Comparison of ENCODE assay signal across 8 cellular contexts in genomic region chr3:33113772-33114621, GRCh38. TPM values are rescaled to one million over a fixed set of nuclear protein-coding genes. Genes with fewer than 3 reads are reported as not detected.
A peak's percentile ranks its signal among the peaks of the same experiment; 100 is the strongest.
DNase-seq lines count a peak whose midpoint lies in the region; ATAC-seq and TF ChIP-seq lines count a peak whose summit lies in the region.

CRTAP (plus strand) TSS chr3:33114014; CDS start chr3:33114078, 64 bp downstream.

- peaks cover 23% of the 10 kb centered on the region for H3K79me2 ChIP-seq in DOHH2 (ENCODE audit: control insufficient read depth, low read length)

- peak; percentile 83 for DNase-seq in Jurkat, Clone E6-1 (ENCODE audit: low read depth, low spot score)
- DNase-seq in SHP77 (lab: John Stamatoyannopoulos, UW) (peak; percentile 64 to 80), fibroblast of the aortic adventitia (ENCODE audit: low read depth) (peak; percentile 96), nephron progenitor cell (peak; percentile 93)
- DNase-seq in activated effector memory CD4-positive, alpha-beta T cell treated with Interleukin-2 at 50 U/mL for 16 hours = peak; percentile 87

- H3K36me3 ChIP-seq in DOHH2 (ENCODE audit: control insufficient read depth, low read length) = peaks cover 2% of the 10 kb centered on the region

- peaks cover 3% of the 10 kb centered on the region for H3K27me3 Mint-ChIP-seq in nephron progenitor cell (ENCODE audit: low read depth, poor library complexity)
- H3K27me3 Mint-ChIP-seq in stimulated activated naive CD8-positive, alpha-beta T cell treated with anti-CD3 and anti-CD28 coated beads, Interleukin-15, Interleukin-2, amounts not matched to agents 100 ng/mL and 50 ng/mL, for 24 hours = no peaks in the 10 kb centered on the region

- H4K20me1 ChIP-seq in DOHH2 (ENCODE audit: control insufficient read depth, insufficient read depth, low read depth, low read length) = no peaks in the 10 kb centered on the region

- H3K27me3 ChIP-seq in DOHH2 (ENCODE audit: control insufficient read depth, low read length) = no peaks in the 10 kb centered on the region

- peaks cover 10% of the 10 kb centered on the region for H3K9me3 Mint-ChIP-seq in nephron progenitor cell
- no peaks in the 10 kb centered on the region for H3K9me3 Mint-ChIP-seq in stimulated activated naive CD8-positive, alpha-beta T cell treated with anti-CD3 and anti-CD28 coated beads, Interleukin-15, Interleukin-2, amounts not matched to agents 100 ng/mL and 50 ng/mL, for 24 hours

- peak; percentile 80 for ATAC-seq in GM21717 (IDR thresholded peaks at IDR 0.05; ENCODE audit: unreplicated experiment)

- H3K4me3 ChIP-seq in DOHH2 (ENCODE audit: low read length) (peak within 1 kb of the TSS; percentile 90), fibroblast of the aortic adventitia (ENCODE audit: low read depth, low read length) (peak within 1 kb of the TSS; percentile 82)
- peak within 1 kb of the TSS; percentile 77 for H3K4me3 ChIP-seq in Jurkat, Clone E6-1 (ENCODE audit: low read length)

- TF ChIP-seq CTCF in DOHH2 (IDR thresholded peaks at IDR 0.05; ENCODE audit: low read depth, low read length, poor library complexity, severe bottlenecking) (no peak), fibroblast of the aortic adventitia (IDR thresholded peaks at IDR 0.05; ENCODE audit: insufficient read depth, low read length) (no peak), nephron progenitor cell (IDR thresholded peaks at IDR 0.05) (no peak)

- H3K4me1 Mint-ChIP-seq in nephron progenitor cell = peaks cover 40% of the 10 kb centered on the region
- peaks cover 47% of the 10 kb centered on the region for H3K4me1 Mint-ChIP-seq in stimulated activated naive CD8-positive, alpha-beta T cell treated with anti-CD3 and anti-CD28 coated beads, Interleukin-15, Interleukin-2, amounts not matched to agents 100 ng/mL and 50 ng/mL, for 24 hours (ENCODE audit: low read depth)

- peak within 1 kb of the TSS; percentile 84 for H3K4me2 ChIP-seq in DOHH2 (ENCODE audit: low read length)

- peaks cover 25% of the 10 kb centered on the region for H3K36me3 Mint-ChIP-seq in nephron progenitor cell (ENCODE audit: low read depth)
- no peaks in the 10 kb centered on the region for H3K36me3 Mint-ChIP-seq in stimulated activated naive CD8-positive, alpha-beta T cell treated with anti-CD3 and anti-CD28 coated beads, Interleukin-15, Interleukin-2, amounts not matched to agents 100 ng/mL and 50 ng/mL, for 24 hours (ENCODE audit: low read depth)

- H3K27ac Mint-ChIP-seq in nephron progenitor cell = peak within 1 kb of the TSS; percentile 91
- H3K27ac Mint-ChIP-seq in stimulated activated naive CD8-positive, alpha-beta T cell treated with anti-CD3 and anti-CD28 coated beads, Interleukin-15, Interleukin-2, amounts not matched to agents 100 ng/mL and 50 ng/mL, for 24 hours = peak within 1 kb of the TSS; percentile 75

- peak within 1 kb of the TSS; percentile 82 for H3K27ac ChIP-seq in DOHH2 (ENCODE audit: low read depth, low read length)

- no peaks in the 10 kb centered on the region for H3K9me2 ChIP-seq in DOHH2 (replicated peaks; ENCODE audit: control insufficient read depth, low read length)

- H3K4me3 Mint-ChIP-seq in nephron progenitor cell = peak within 1 kb of the TSS; percentile 83
- H3K4me3 Mint-ChIP-seq in stimulated activated naive CD8-positive, alpha-beta T cell treated with anti-CD3 and anti-CD28 coated beads, Interleukin-15, Interleukin-2, amounts not matched to agents 100 ng/mL and 50 ng/mL, for 24 hours = peak within 1 kb of the TSS; percentile 83

- H3K9me3 ChIP-seq in DOHH2 (ENCODE audit: control insufficient read depth, insufficient read depth, low read length) = no peaks in the 10 kb centered on the region

- peaks cover 32% of the 10 kb centered on the region for H3K4me1 ChIP-seq in DOHH2 (ENCODE audit: control insufficient read depth, low read length)

- H3F3A ChIP-seq in DOHH2 (ENCODE audit: control insufficient read depth, insufficient read depth) = peaks cover 7% of the 10 kb centered on the region

RNA-seq across cellular contexts. Expression of gene CRTAP, which starts in this region (rescaled TPM):
- 43.0 TPM for polyA plus RNA-seq in Jurkat, Clone E6-1 (2012; ENCODE audit: insufficient read depth, insufficient read length)
- 109 and 323 TPM in 2 replicates for total RNA-seq in fibroblast of the aortic adventitia (ENCODE audit: low replicate concordance)

Comparison
In these comparisons a context has a peak if more than half of its experiments do, and no peak if none do; other contexts are left out.
1. Peak in every context shown above with its lines: DNase-seq, ATAC-seq, H3K4me3 ChIP-seq and H3K27ac ChIP-seq.